ENCODE assay signal across 6 cellular contexts in the genomic region with DNA sequence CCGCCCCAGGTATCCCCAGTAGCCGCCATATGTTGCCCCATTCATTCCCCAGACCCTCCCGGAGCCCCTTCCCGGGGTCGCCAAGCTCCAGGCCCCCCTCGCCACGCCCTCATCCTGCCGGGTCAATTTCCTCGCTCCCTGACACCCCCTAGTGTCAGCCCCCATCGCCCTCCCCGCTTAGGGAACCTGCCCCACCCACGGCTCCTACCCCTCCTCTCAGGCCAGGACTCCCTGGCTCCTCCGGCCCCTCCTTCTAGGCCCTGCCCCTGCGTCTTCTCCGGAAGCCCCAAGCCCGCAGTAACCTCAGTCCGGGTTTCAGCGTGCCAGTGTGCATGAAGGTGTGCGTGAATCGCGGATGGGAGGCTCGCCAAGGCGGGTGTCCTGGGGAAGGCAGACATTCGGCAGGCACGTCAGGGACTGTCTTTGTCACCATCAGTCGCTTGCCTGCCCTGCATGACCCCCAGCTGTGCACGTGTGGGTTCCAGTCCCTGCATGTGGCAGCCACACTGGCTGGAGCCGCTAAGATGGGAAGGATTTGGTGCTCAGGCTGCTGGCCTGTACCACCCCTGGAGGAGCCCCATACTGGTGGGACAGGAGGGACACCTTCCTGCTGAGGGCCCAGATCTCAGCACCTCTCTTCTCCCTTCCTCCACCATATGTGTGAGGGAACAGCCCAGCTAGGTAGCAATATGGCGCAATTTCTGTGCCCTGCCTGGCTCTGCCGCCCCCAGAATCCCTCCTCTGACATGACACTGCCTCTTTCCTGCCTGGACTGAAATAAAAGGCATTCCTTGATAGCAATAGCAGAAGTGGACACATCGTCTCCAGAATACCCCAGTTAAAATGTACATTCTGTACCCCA. TPM values are rescaled to one million over a fixed set of nuclear protein-coding genes. Genes with fewer than 3 reads are reported as not detected.
DNase-seq lines count a peak whose midpoint lies in the region.

No MANE protein-coding gene starts in this region.

- DNase-seq in NCI-H1436 (lab: John Stamatoyannopoulos, UW) (peak; percentile 28), NCI-H1436 treated with DMSO at 0.1 percent for 48 hours (lab: John Stamatoyannopoulos, UW) (no peak), NCI-H748 (lab: John Stamatoyannopoulos, UW; ENCODE audit: unreplicated experiment) (peak; percentile 48), GDM1 (lab: John Stamatoyannopoulos, UW) (no peak)

- no peak overlapping the region for H3K27ac ChIP-seq in skeletal muscle tissue (ENCODE audit: low read depth, low read length)

- H3K9ac ChIP-seq in endocrine pancreas (ENCODE audit: control insufficient read depth, insufficient read depth, low read length) (peak overlapping the region; percentile 80), skeletal muscle tissue (ENCODE audit: low read depth in 1 of 3, low read length in 3 of 3) (no peak overlapping the region)

- no peaks in the 10 kb centered on the region for H3K9me3 ChIP-seq in endocrine pancreas (ENCODE audit: control insufficient read depth, low read length)
- no peaks in the 10 kb centered on the region for H3K9me3 ChIP-seq in skeletal muscle tissue (ENCODE audit: control insufficient read depth in 3 of 3, low read length in 3 of 3)

- H3K27me3 ChIP-seq in endocrine pancreas (ENCODE audit: control insufficient read depth, insufficient read depth, low read length): no peaks in the 10 kb centered on the region
- no peaks in the 10 kb centered on the region for H3K27me3 ChIP-seq in skeletal muscle tissue (ENCODE audit: control insufficient read depth in 3 of 3, insufficient read depth in 3 of 3, low read length in 3 of 3)

- no peaks in the 10 kb centered on the region for H3K4me1 ChIP-seq in endocrine pancreas (ENCODE audit: control insufficient read depth, insufficient read depth, low read length)
- H3K4me1 ChIP-seq in skeletal muscle tissue (ENCODE audit: control insufficient read depth in 3 of 3, insufficient read depth in 3 of 3, low read length in 3 of 3): peaks cover 23 to 28% (median 25%) of the 10 kb centered on the region in 3 donors

- H3K4me3 ChIP-seq in endocrine pancreas (ENCODE audit: control insufficient read depth, insufficient read depth, low read length) (no peak overlapping the region), skeletal muscle tissue (ENCODE audit: low read length in 3 of 3) (peak overlapping the region in 2 of 3 donors; percentile 41 to 63)

- H3K36me3 ChIP-seq in endocrine pancreas (ENCODE audit: control insufficient read depth, insufficient read depth, low read length) (no peaks in the 10 kb centered on the region), skeletal muscle tissue (ENCODE audit: control insufficient read depth in 3 of 3, insufficient read depth in 3 of 3, low read length in 3 of 3) (no peaks in the 10 kb centered on the region)

RNA-seq across cellular contexts. Expression of a gene that starts 0.7 kb away (rescaled TPM):
- total RNA-seq in skeletal muscle tissue: under 0.01 TPM

RNA-seq across cellular contexts. Expression of a gene that starts 7.9 kb away (rescaled TPM):
- total RNA-seq in skeletal muscle tissue: not detected

RNA-seq across cellular contexts. Expression of a gene that starts 18.0 kb away (rescaled TPM):
- 2.1 TPM for total RNA-seq in skeletal muscle tissue

RNA-seq across cellular contexts. Expression of a gene that starts 23.8 kb away (rescaled TPM):
- 15.7 TPM for total RNA-seq in skeletal muscle tissue

RNA-seq across cellular contexts. Expression of a gene that starts 35.2 kb away (rescaled TPM):
- 11.5 TPM for total RNA-seq in skeletal muscle tissue

Comparison
In these comparisons a context has a peak if more than half of its experiments do, and no peak if none do; other contexts are left out.
1. DNase-seq: peak in NCI-H1436 (single experiment) and NCI-H748 (single experiment); none in NCI-H1436 treated with DMSO at 0.1 percent for 48 hours (single experiment) and GDM1 (single experiment).